18 cellular contexts compared by ENCODE assay signal in genomic region chr17:10725262-10725661, GRCh38.
"Had no signal": no experiment of that assay in that cellular context is flagged by ENCODE, and none has a peak within 500 bp of the region (broad histone marks: within the 10 kb centered on the region; RNA-seq: fewer than 3 reads in every experiment).

No MANE protein-coding gene starts in this region.

- H3K27ac ChIP-seq: coronary artery, parathyroid adenoma, testis, tibial nerve had no signal

- H3K9me3 Mint-ChIP-seq: endodermal cell; nephron; stimulated activated naive B cell treated with anti-CD40 and anti-IgM and Interleukin-4, amounts not matched to agents 10 μg/mL and 1 μg/mL and 100 μg/mL, for 72 hours; stimulated activated naive CD8-positive, alpha-beta T cell treated with anti-CD3 and anti-CD28 coated beads, Interleukin-15, amount 100 ng/mL, for 72 hours had no signal

- H3K79me2 ChIP-seq: parathyroid adenoma had no signal

- H3K4me1 Mint-ChIP-seq: endodermal cell had no signal

- DNase-seq: cerebellar nuclear complex; effector CD4-positive, alpha-beta T cell; endodermal cell; foreskin melanocyte; head of caudate nucleus; hippocampal formation; stimulated activated CD4-positive, alpha-beta T cell treated with anti-CD3 and anti-CD28 coated beads, Interleukin-2, amount 100 ng/mL, for 24 hours; stimulated activated CD4-positive, alpha-beta T cell treated with anti-CD3 and anti-CD28 coated beads, Interleukin-4, amount 100 ng/mL, for 4 hours; stimulated activated naive B cell treated with anti-CD40 and anti-IgM and Interleukin-4, amounts not matched to agents 10 μg/mL and 1 μg/mL and 100 μg/mL, for 72 hours; stimulated activated naive CD8-positive, alpha-beta T cell treated with anti-CD3 and anti-CD28 coated beads, Interleukin-15, amount 100 ng/mL, for 72 hours; testis had no signal

- H3K27ac Mint-ChIP-seq: endodermal cell; nephron; stimulated activated naive B cell treated with anti-CD40 and anti-IgM and Interleukin-4, amounts not matched to agents 10 μg/mL and 1 μg/mL and 100 μg/mL, for 72 hours had no signal

- H3K4me1 ChIP-seq: parathyroid adenoma, testis had no signal

- H3K9ac ChIP-seq: parathyroid adenoma had no signal

- H3K36me3 ChIP-seq: prostate gland had no signal

- H3K9me3 ChIP-seq: mucosa of descending colon, prostate gland, testis, tibial nerve had no signal

- H3K4me3 Mint-ChIP-seq: endodermal cell; nephron; stimulated activated naive B cell treated with anti-CD40 and anti-IgM and Interleukin-4, amounts not matched to agents 10 μg/mL and 1 μg/mL and 100 μg/mL, for 72 hours; stimulated activated naive CD8-positive, alpha-beta T cell treated with anti-CD3 and anti-CD28 coated beads, Interleukin-15, amount 100 ng/mL, for 72 hours had no signal

- H3K4me3 ChIP-seq: coronary artery, mucosa of descending colon, prostate gland, testis, tibial nerve had no signal

- H2AFZ ChIP-seq: parathyroid adenoma had no signal

- H3K27me3 ChIP-seq: testis, tibial nerve had no signal

- H3K27me3 Mint-ChIP-seq: stimulated activated naive B cell treated with anti-CD40 and anti-IgM and Interleukin-4, amounts not matched to agents 10 μg/mL and 1 μg/mL and 100 μg/mL, for 72 hours; stimulated activated naive CD8-positive, alpha-beta T cell treated with anti-CD3 and anti-CD28 coated beads, Interleukin-15, amount 100 ng/mL, for 72 hours had no signal

- ATAC-seq: sciatic nerve; stimulated activated naive B cell treated with anti-CD40 and anti-IgM and Interleukin-4, amounts not matched to agents 10 μg/mL and 1 μg/mL and 100 μg/mL, for 72 hours; stimulated activated naive CD8-positive, alpha-beta T cell treated with anti-CD3 and anti-CD28 coated beads, Interleukin-15, amount 100 ng/mL, for 72 hours had no signal
